8 cellular contexts compared by ENCODE assay signal in genomic region chr2:75466708-75467311, GRCh38.
A peak's percentile ranks its signal among the peaks of the same experiment; 100 is the strongest.
DNase-seq lines count a peak whose midpoint lies in the region; ATAC-seq and TF ChIP-seq lines count a peak whose summit lies in the region.

No MANE protein-coding gene starts in this region.

- H3K4me3 ChIP-seq in KMS-11 (IDR thresholded peaks at IDR 0.05; ENCODE audit: insufficient read depth, low read depth, low read length) = no peak overlapping the region
- H3K4me3 ChIP-seq in left lung = no peak overlapping the region

- H3K4me1 ChIP-seq in KMS-11 (ENCODE audit: low read depth, poor library complexity, severe bottlenecking) (no peaks in the 10 kb centered on the region), left lung (no peaks in the 10 kb centered on the region)

- H3K27me3 ChIP-seq in KMS-11 (ENCODE audit: insufficient read depth, low read depth) = no peaks in the 10 kb centered on the region
- H3K27me3 ChIP-seq in left lung = peaks cover 0 to 18% of the 10 kb centered on the region in 2 donors

- no peaks in the 10 kb centered on the region for H3K79me2 ChIP-seq in KMS-11 (ENCODE audit: insufficient read depth, low read depth)

- H3K27ac ChIP-seq in KMS-11 (no peak overlapping the region), VCaP (no peak overlapping the region), left lung (no peak overlapping the region)

- no peak for ATAC-seq in activated naive CD8-positive, alpha-beta T cell treated with anti-CD3 and anti-CD28 coated beads, Interleukin-2, amount 50 U/mL, for 24 hours
- peak; percentile 61 for ATAC-seq in left lung
- no peak for ATAC-seq in GM21737 (IDR thresholded peaks at IDR 0.05; ENCODE audit: unreplicated experiment)
- ATAC-seq in GM21381 (IDR thresholded peaks at IDR 0.05; ENCODE audit: unreplicated experiment) = no peak
- no peak for ATAC-seq in HG03457 (IDR thresholded peaks at IDR 0.05; ENCODE audit: unreplicated experiment)

- H3K9me3 Mint-ChIP-seq in activated naive CD8-positive, alpha-beta T cell treated with anti-CD3 and anti-CD28 coated beads, Interleukin-2, amount 50 U/mL, for 24 hours = no peaks in the 10 kb centered on the region
- no peaks in the 10 kb centered on the region for H3K9me3 Mint-ChIP-seq in activated naive CD8-positive, alpha-beta T cell treated with anti-CD3 and anti-CD28 coated beads for 36 hours

- intact Hi-C loops in left lung (cut with DNase I) = loop anchor here in 1 of 2 donors (10.0 kb wide), 1 partner anchor 148 kb away; no protein-coding TSS in a partner anchor

- no peaks in the 10 kb centered on the region for H3K4me1 Mint-ChIP-seq in activated naive CD8-positive, alpha-beta T cell treated with anti-CD3 and anti-CD28 coated beads, Interleukin-2, amount 50 U/mL, for 24 hours
- H3K4me1 Mint-ChIP-seq in activated naive CD8-positive, alpha-beta T cell treated with anti-CD3 and anti-CD28 coated beads for 36 hours = no peaks in the 10 kb centered on the region

- no peak overlapping the region for H3K4me2 ChIP-seq in KMS-11

- H3K36me3 ChIP-seq in KMS-11 (ENCODE audit: insufficient read depth) = no peaks in the 10 kb centered on the region
- no peaks in the 10 kb centered on the region for H3K36me3 ChIP-seq in left lung

- H3K4me3 Mint-ChIP-seq in activated naive CD8-positive, alpha-beta T cell treated with anti-CD3 and anti-CD28 coated beads, Interleukin-2, amount 50 U/mL, for 24 hours = no peak overlapping the region
- no peak overlapping the region for H3K4me3 Mint-ChIP-seq in activated naive CD8-positive, alpha-beta T cell treated with anti-CD3 and anti-CD28 coated beads for 36 hours

- H4K20me1 ChIP-seq in KMS-11 (ENCODE audit: insufficient read depth) = no peaks in the 10 kb centered on the region

- peak; percentile 24 for DNase-seq in activated naive CD8-positive, alpha-beta T cell treated with anti-CD3 and anti-CD28 coated beads, Interleukin-2, amount 50 U/mL, for 24 hours
- no peak for DNase-seq in activated naive CD8-positive, alpha-beta T cell treated with anti-CD3 and anti-CD28 coated beads for 36 hours
- DNase-seq in left lung = peak in 1 of 2 donors; percentile 30

- H3K9me3 ChIP-seq in left lung = no peaks in the 10 kb centered on the region

- no peak overlapping the region for H3K27ac Mint-ChIP-seq in activated naive CD8-positive, alpha-beta T cell treated with anti-CD3 and anti-CD28 coated beads, Interleukin-2, amount 50 U/mL, for 24 hours
- H3K27ac Mint-ChIP-seq in activated naive CD8-positive, alpha-beta T cell treated with anti-CD3 and anti-CD28 coated beads for 36 hours = no peak overlapping the region

- H3K36me3 Mint-ChIP-seq in activated naive CD8-positive, alpha-beta T cell treated with anti-CD3 and anti-CD28 coated beads, Interleukin-2, amount 50 U/mL, for 24 hours (ENCODE audit: low read depth) = no peaks in the 10 kb centered on the region
- H3K36me3 Mint-ChIP-seq in activated naive CD8-positive, alpha-beta T cell treated with anti-CD3 and anti-CD28 coated beads for 36 hours = no peaks in the 10 kb centered on the region

- peaks cover 16% of the 10 kb centered on the region for H3K27me3 Mint-ChIP-seq in activated naive CD8-positive, alpha-beta T cell treated with anti-CD3 and anti-CD28 coated beads, Interleukin-2, amount 50 U/mL, for 24 hours
- peaks cover 23% of the 10 kb centered on the region for H3K27me3 Mint-ChIP-seq in activated naive CD8-positive, alpha-beta T cell treated with anti-CD3 and anti-CD28 coated beads for 36 hours

- H3K9ac ChIP-seq in KMS-11 = no peak overlapping the region

- H2AFZ ChIP-seq in KMS-11 (ENCODE audit: low read depth) = no peak overlapping the region

- peak; percentile 70 for TF ChIP-seq CTCF in KMS-11 (conservative IDR thresholded peaks at IDR 0.05; ENCODE audit: low read depth, low read length)
- TF ChIP-seq CTCF in VCaP (conservative IDR thresholded peaks at IDR 0.05) = peak; percentile 64
- peak; percentile 29 to 38 for TF ChIP-seq CTCF in left lung (IDR thresholded peaks at IDR 0.05)
